ENCODE assay signal across 24 cellular contexts in the genomic region with DNA sequence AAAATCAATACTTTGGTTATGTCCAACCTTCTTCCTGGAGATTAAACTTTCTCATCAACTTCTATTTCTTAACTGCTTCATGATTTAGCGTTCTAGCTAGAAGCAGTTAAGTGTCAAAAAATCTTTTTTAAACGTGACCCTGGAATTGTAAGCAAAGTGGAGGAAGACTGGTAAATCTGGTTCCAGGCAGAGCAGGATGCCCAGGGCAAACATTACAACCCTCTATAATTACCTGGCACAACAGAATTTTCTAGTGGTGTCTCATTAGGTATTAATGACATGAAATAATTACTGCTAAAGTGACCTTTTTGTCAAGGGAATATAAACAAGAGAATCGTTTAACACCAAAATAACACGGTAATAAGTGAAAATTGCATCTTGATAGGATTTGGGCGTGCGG.
"Had no signal": no experiment of that assay in that cellular context is flagged by ENCODE, and none has a peak within 500 bp of the region (broad histone marks: within the 10 kb centered on the region; RNA-seq: fewer than 3 reads in every experiment).

No MANE protein-coding gene starts in this region.

- ATAC-seq: left cardiac atrium; mucosa of descending colon; sciatic nerve; stimulated activated memory B cell treated with anti-CD40 and anti-IgM and Interleukin-4, amounts not matched to agents 10 μg/mL and 1 μg/mL and 100 μg/mL, for 72 hours had no signal

- H3K27ac ChIP-seq: cardiac muscle cell, heart left ventricle, stomach, suprapubic skin, tibial nerve, uterus had no signal

- H3K4me3 Mint-ChIP-seq: activated CD4-positive, alpha-beta memory T cell treated with anti-CD3 and anti-CD28 coated beads for 36 hours; activated naive CD8-positive, alpha-beta T cell treated with anti-CD3 and anti-CD28 coated beads, Interleukin-2, amount 10 ng/mL, durations not matched to agents 7 days and 5 days; nephron progenitor cell; stimulated activated memory B cell treated with anti-CD40 and anti-IgM and Interleukin-4, amounts not matched to agents 10 μg/mL and 1 μg/mL and 100 μg/mL, for 72 hours had no signal

- H3K9me3 Mint-ChIP-seq: activated CD4-positive, alpha-beta memory T cell treated with anti-CD3 and anti-CD28 coated beads for 36 hours; activated naive CD8-positive, alpha-beta T cell treated with anti-CD3 and anti-CD28 coated beads, Interleukin-2, amount 10 ng/mL, durations not matched to agents 7 days and 5 days; nephron progenitor cell; stimulated activated memory B cell treated with anti-CD40 and anti-IgM and Interleukin-4, amounts not matched to agents 10 μg/mL and 1 μg/mL and 100 μg/mL, for 72 hours had no signal

- H3K4me3 ChIP-seq: cardiac muscle cell, heart left ventricle, mucosa of descending colon, stomach, suprapubic skin, tibial nerve, uterus had no signal

- DNase-seq: activated CD4-positive, alpha-beta memory T cell treated with anti-CD3 and anti-CD28 coated beads for 36 hours; activated CD4-positive, alpha-beta T cell treated with anti-CD3 and anti-CD28 coated beads for 48 hours; activated CD4-positive, CD25-positive, alpha-beta regulatory T cell; activated naive CD4-positive, alpha-beta T cell treated with Interleukin-2 at 50 U/mL for 16 hours; activated naive CD8-positive, alpha-beta T cell treated with anti-CD3 and anti-CD28 coated beads, Interleukin-2, amount 10 ng/mL, durations not matched to agents 7 days and 5 days; activated T-cell treated with anti-CD3 and anti-CD28 coated beads, Interleukin-2, amount 50 U/mL, for 48 hours; amniotic stem cell; heart left ventricle; islet precursor cell; left cardiac atrium; mesenchymal stem cell; mucosa of descending colon; nephron progenitor cell; nucleus accumbens; small intestine; stimulated activated CD4-positive, alpha-beta T cell treated with anti-CD3 and anti-CD28 coated beads, Interleukin-15, amount 100 ng/mL, for 24 hours; stomach; T-helper 9 cell; uterus had no signal

- H3K4me1 Mint-ChIP-seq: stimulated activated memory B cell treated with anti-CD40 and anti-IgM and Interleukin-4, amounts not matched to agents 10 μg/mL and 1 μg/mL and 100 μg/mL, for 72 hours had no signal

- FAIRE-seq: small intestine had no signal

- H3K27ac Mint-ChIP-seq: activated CD4-positive, alpha-beta memory T cell treated with anti-CD3 and anti-CD28 coated beads for 36 hours; activated naive CD8-positive, alpha-beta T cell treated with anti-CD3 and anti-CD28 coated beads, Interleukin-2, amount 10 ng/mL, durations not matched to agents 7 days and 5 days; nephron progenitor cell; stimulated activated memory B cell treated with anti-CD40 and anti-IgM and Interleukin-4, amounts not matched to agents 10 μg/mL and 1 μg/mL and 100 μg/mL, for 72 hours had no signal

- H3K27me3 Mint-ChIP-seq: activated CD4-positive, alpha-beta memory T cell treated with anti-CD3 and anti-CD28 coated beads for 36 hours; activated naive CD8-positive, alpha-beta T cell treated with anti-CD3 and anti-CD28 coated beads, Interleukin-2, amount 10 ng/mL, durations not matched to agents 7 days and 5 days; stimulated activated memory B cell treated with anti-CD40 and anti-IgM and Interleukin-4, amounts not matched to agents 10 μg/mL and 1 μg/mL and 100 μg/mL, for 72 hours had no signal
